In the genomic region with DNA sequence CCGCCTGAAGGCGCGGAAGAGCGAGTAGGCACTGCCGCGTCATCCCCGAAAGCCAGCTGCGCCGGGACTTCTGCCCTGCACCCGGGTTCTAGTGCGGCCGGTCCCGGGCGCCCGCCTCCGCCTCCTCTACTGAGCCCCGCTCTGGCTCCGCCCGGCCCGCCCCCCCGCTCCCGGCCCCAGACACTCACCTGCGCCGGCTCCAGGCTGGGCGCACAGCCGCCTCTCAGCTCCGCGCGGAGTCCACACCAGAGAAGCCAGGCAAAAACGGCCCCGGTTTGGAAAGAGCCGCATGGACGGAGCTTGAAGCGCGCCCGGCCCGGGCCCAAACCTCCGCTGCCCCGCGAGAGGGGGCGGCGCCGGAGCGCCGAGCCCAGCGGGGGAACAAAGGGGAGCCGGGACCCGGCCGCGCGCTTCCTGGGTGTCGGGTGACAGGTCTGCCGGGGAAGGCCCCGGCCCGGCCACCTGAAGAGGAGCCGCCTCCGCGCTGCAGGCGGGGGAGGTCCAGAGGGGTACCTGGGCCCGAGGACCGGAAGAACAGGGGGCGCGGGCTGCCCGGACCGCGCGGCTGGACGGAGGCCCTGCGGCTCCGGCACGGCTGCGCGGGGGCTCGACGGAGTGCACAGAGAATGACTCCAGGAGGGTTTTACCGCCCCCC, we compare ENCODE assay signal across 8 cellular contexts.
DNase-seq lines count a peak whose midpoint lies in the region; ATAC-seq and TF ChIP-seq lines count a peak whose summit lies in the region.

No MANE protein-coding gene starts in this region.

- no peaks in the 10 kb centered on the region for H3K79me2 ChIP-seq in neural progenitor cell (ENCODE audit: low read depth)

- H3K4me3 Mint-ChIP-seq in neural progenitor cell = no peak overlapping the region

- H3K27ac Mint-ChIP-seq in neural progenitor cell = no peak overlapping the region

- TF ChIP-seq CTCF in neural progenitor cell (IDR thresholded peaks at IDR 0.05) = no peak

- H3K27me3 ChIP-seq in effector memory CD4-positive, alpha-beta T cell (replicated peaks; ENCODE audit: control insufficient read depth, insufficient read depth, low read length, poor library complexity, severe bottlenecking) = peaks cover 72% of the 10 kb centered on the region
- H3K27me3 ChIP-seq in neural progenitor cell = peaks cover 100% of the 10 kb centered on the region

- H3K27me3 Mint-ChIP-seq in neural progenitor cell (ENCODE audit: insufficient read depth, low read depth) = peaks cover 75% of the 10 kb centered on the region

- H3K4me3 ChIP-seq in effector memory CD4-positive, alpha-beta T cell (ENCODE audit: insufficient read depth, low read depth, low read length, poor library complexity, severe bottlenecking) = peak overlapping the region; percentile 54
- H3K4me3 ChIP-seq in neural progenitor cell = peak overlapping the region; percentile 41

- H3K36me3 Mint-ChIP-seq in neural progenitor cell = no peaks in the 10 kb centered on the region

- H2AFZ ChIP-seq in neural progenitor cell (replicated peaks) = no peak overlapping the region

- H3K9me3 ChIP-seq in effector memory CD4-positive, alpha-beta T cell (ENCODE audit: control insufficient read depth, low read length) = no peaks in the 10 kb centered on the region
- no peaks in the 10 kb centered on the region for H3K9me3 ChIP-seq in neural progenitor cell (ENCODE audit: low read depth)

- no peak overlapping the region for H3K9ac ChIP-seq in neural progenitor cell

- H4K20me1 ChIP-seq in neural progenitor cell (ENCODE audit: low read depth) = peaks cover 82% of the 10 kb centered on the region

- peaks cover 34% of the 10 kb centered on the region for H3F3A ChIP-seq in neural progenitor cell (ENCODE audit: low read depth)

- H3K36me3 ChIP-seq in effector memory CD4-positive, alpha-beta T cell (ENCODE audit: control insufficient read depth, insufficient read depth, low read length) = no peaks in the 10 kb centered on the region
- H3K36me3 ChIP-seq in neural progenitor cell = no peaks in the 10 kb centered on the region

- H3K4me1 Mint-ChIP-seq in neural progenitor cell = peaks cover 20% of the 10 kb centered on the region

- no peaks in the 10 kb centered on the region for H3K9me3 Mint-ChIP-seq in neural progenitor cell

- H3K4me1 ChIP-seq in effector memory CD4-positive, alpha-beta T cell (ENCODE audit: control insufficient read depth, insufficient read depth, low read length, poor library complexity, severe bottlenecking) = peaks cover 55% of the 10 kb centered on the region
- peaks cover 31% of the 10 kb centered on the region for H3K4me1 ChIP-seq in neural progenitor cell

- ATAC-seq in HG03045 (IDR thresholded peaks at IDR 0.05; ENCODE audit: unreplicated experiment) = peak; percentile 26
- ATAC-seq in HG03025 (IDR thresholded peaks at IDR 0.05; ENCODE audit: low FRiP score, unreplicated experiment) = no peak
- no peak for ATAC-seq in GM19452 (IDR thresholded peaks at IDR 0.05; ENCODE audit: unreplicated experiment)

- peak overlapping the region; percentile 62 for H3K4me2 ChIP-seq in neural progenitor cell

- DNase-seq in NCI-H2107 (lab: John Stamatoyannopoulos, UW) (peak; percentile 89), NCI-H2107 treated with DMSO at 0.1 percent for 48 hours (lab: John Stamatoyannopoulos, UW; ENCODE audit: unreplicated experiment) (no peak), RKO (ENCODE audit: low spot score) (peak; percentile 82), neural progenitor cell (ENCODE audit: low spot score) (peak; percentile 85)
- DNase-seq in effector memory CD4-positive, alpha-beta T cell = peak in 1 of 3 donors; percentile 14

- no peak overlapping the region for H3K27ac ChIP-seq in effector memory CD4-positive, alpha-beta T cell (ENCODE audit: insufficient read depth, low read length, poor library complexity, severe bottlenecking)
- H3K27ac ChIP-seq in neural progenitor cell = no peak overlapping the region
